Comparison of ENCODE assay signal across 16 cellular contexts in the genomic region with DNA sequence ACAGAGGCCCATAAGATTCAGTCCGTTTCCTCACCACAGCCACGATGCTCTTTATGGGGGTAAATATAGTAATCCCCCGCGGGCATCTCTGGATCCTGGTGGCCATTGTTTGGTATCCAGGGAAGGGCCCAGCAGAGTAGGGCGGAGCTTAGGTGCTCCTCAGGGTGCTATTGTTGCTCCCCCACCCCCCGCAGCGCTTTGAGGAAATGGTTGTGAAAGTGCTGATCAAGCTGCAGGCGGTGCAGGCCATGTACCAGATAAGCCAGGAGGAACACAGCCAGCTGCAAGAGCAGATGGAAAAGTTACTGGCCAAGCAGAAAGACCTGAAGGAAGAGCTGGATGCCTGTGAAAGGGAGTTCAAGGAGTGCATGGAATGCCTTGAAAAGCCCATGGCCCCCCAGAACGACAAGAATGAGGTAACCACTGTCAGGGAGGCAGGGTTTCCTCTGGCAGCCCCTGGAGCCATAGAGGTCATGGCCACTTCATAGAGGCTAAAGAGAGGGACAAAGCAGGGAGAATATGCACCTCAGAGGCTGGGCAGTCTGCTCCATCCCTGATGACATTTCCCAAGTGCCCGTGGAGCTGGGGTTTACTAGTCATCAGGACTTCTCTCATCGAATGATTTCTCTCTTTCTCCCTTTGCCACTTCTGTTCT. TPM values are rescaled to one million over a fixed set of nuclear protein-coding genes. Genes with fewer than 3 reads are reported as not detected.
DNase-seq lines count a peak whose midpoint lies in the region; ATAC-seq and TF ChIP-seq lines count a peak whose summit lies in the region.
"Had no signal": no experiment of that assay in that cellular context is flagged by ENCODE, and none has a peak within 500 bp of the region (broad histone marks: within the 10 kb centered on the region; RNA-seq: fewer than 3 reads in every experiment).

No MANE protein-coding gene starts in this region.

- TF ChIP-seq CTCF in adrenal gland (IDR thresholded peaks at IDR 0.05) = no peak

- no peaks in the 10 kb centered on the region for H3K27me3 Mint-ChIP-seq in activated CD4-positive, alpha-beta T cell treated with anti-CD3 and anti-CD28 coated beads, Interleukin-2, amount 10 ng/mL, durations not matched to agents 7 days and 5 days
- H3K27me3 Mint-ChIP-seq: CD4-positive, CD25-positive, alpha-beta regulatory T cell had no signal

- no peaks in the 10 kb centered on the region for H3K27me3 ChIP-seq in adrenal gland

- WGBS in adrenal gland, 4 donors = 62 to 75% (median 65%) methylated on average over 11 of the region's 11 CpGs

- ATAC-seq in HG03521 (IDR thresholded peaks at IDR 0.05; ENCODE audit: unreplicated experiment) (no peak), HG03097 (IDR thresholded peaks at IDR 0.05; ENCODE audit: low FRiP score, unreplicated experiment) (no peak)

- no peaks in the 10 kb centered on the region for H3K9me3 Mint-ChIP-seq in activated CD4-positive, alpha-beta T cell treated with anti-CD3 and anti-CD28 coated beads, Interleukin-2, amount 10 ng/mL, durations not matched to agents 7 days and 5 days
- H3K9me3 Mint-ChIP-seq: activated naive CD4-positive, alpha-beta T cell treated with anti-CD3 and anti-CD28 coated beads, Interleukin-2, amount 10 ng/mL, durations not matched to agents 7 days and 5 days; CD4-positive, CD25-positive, alpha-beta regulatory T cell had no signal

- no peak overlapping the region for H3K27ac ChIP-seq in adrenal gland
- H3K27ac ChIP-seq: coronary artery, suprapubic skin had no signal

- CTCF ChIA-PET in activated CD4-positive, alpha-beta T cell treated with anti-CD3 and anti-CD28 coated beads, Interleukin-2, amount 10 ng/mL, durations not matched to agents 7 days and 5 days (lab: Charles Lee) = interaction anchor here (1.4 to 1.6 kb wide), 2 partner anchors 17 to 29 kb away, joined by 4 to 6 read pairs; no protein-coding TSS in a partner anchor

- H3K4me3 ChIP-seq in adrenal gland = no peak overlapping the region
- H3K4me3 ChIP-seq: coronary artery, suprapubic skin had no signal

- no peaks in the 10 kb centered on the region for H3K4me1 Mint-ChIP-seq in activated CD4-positive, alpha-beta T cell treated with anti-CD3 and anti-CD28 coated beads, Interleukin-2, amount 10 ng/mL, durations not matched to agents 7 days and 5 days
- H3K4me1 Mint-ChIP-seq: activated naive CD4-positive, alpha-beta T cell treated with anti-CD3 and anti-CD28 coated beads, Interleukin-2, amount 10 ng/mL, durations not matched to agents 7 days and 5 days; CD4-positive, CD25-positive, alpha-beta regulatory T cell had no signal

- no peaks in the 10 kb centered on the region for H3K36me3 ChIP-seq in adrenal gland (replicated peaks in 1 of 2)
- H3K36me3 ChIP-seq: suprapubic skin had no signal

- no peaks in the 10 kb centered on the region for H3K4me1 ChIP-seq in adrenal gland (replicated peaks in 1 of 2)
- H3K4me1 ChIP-seq: suprapubic skin had no signal

- DNase-seq in ELF-1 (ENCODE audit: low read depth, low spot score) (peak; percentile 44), NCI-H2107 (lab: John Stamatoyannopoulos, UW) (peak; percentile 64), adrenal gland (peak in 4 of 7 donors; percentile 25 to 66 (median 34)), midbrain (lab: John Stamatoyannopoulos, UW) (peak; percentile 20), SK-N-DZ (ENCODE audit: low spot score) (no peak)
- no peak for DNase-seq in activated CD4-positive, alpha-beta T cell treated with anti-CD3 and anti-CD28 coated beads, Interleukin-2, amount 10 ng/mL, durations not matched to agents 7 days and 5 days
- DNase-seq: activated CD4-positive, alpha-beta T cell treated with anti-CD3 and anti-CD28 coated beads, Interleukin-2, amount 50 U/mL, for 1 hour; activated naive CD4-positive, alpha-beta T cell treated with anti-CD3 and anti-CD28 coated beads, Interleukin-2, amount 10 ng/mL, durations not matched to agents 7 days and 5 days; CD4-positive, CD25-positive, alpha-beta regulatory T cell; mesenchymal stem cell; SHP77 had no signal

- no peaks in the 10 kb centered on the region for H3K36me3 Mint-ChIP-seq in activated CD4-positive, alpha-beta T cell treated with anti-CD3 and anti-CD28 coated beads, Interleukin-2, amount 10 ng/mL, durations not matched to agents 7 days and 5 days (ENCODE audit: low read depth)
- H3K36me3 Mint-ChIP-seq: activated naive CD4-positive, alpha-beta T cell treated with anti-CD3 and anti-CD28 coated beads, Interleukin-2, amount 10 ng/mL, durations not matched to agents 7 days and 5 days had no signal

- H3K4me3 Mint-ChIP-seq in activated CD4-positive, alpha-beta T cell treated with anti-CD3 and anti-CD28 coated beads, Interleukin-2, amount 10 ng/mL, durations not matched to agents 7 days and 5 days = no peak overlapping the region
- H3K4me3 Mint-ChIP-seq: activated naive CD4-positive, alpha-beta T cell treated with anti-CD3 and anti-CD28 coated beads, Interleukin-2, amount 10 ng/mL, durations not matched to agents 7 days and 5 days; CD4-positive, CD25-positive, alpha-beta regulatory T cell had no signal

- TF ChIP-seq POLR2A in adrenal gland (IDR thresholded peaks at IDR 0.05) = no peak

- POLR2A ChIA-PET in activated CD4-positive, alpha-beta T cell treated with anti-CD3 and anti-CD28 coated beads, Interleukin-2, amount 10 ng/mL, durations not matched to agents 7 days and 5 days (lab: Charles Lee) = no interaction called here

- H3K9me3 ChIP-seq in adrenal gland (replicated peaks in 1 of 3) = no peaks in the 10 kb centered on the region
- H3K9me3 ChIP-seq: suprapubic skin had no signal

- no peak overlapping the region for H3K27ac Mint-ChIP-seq in activated CD4-positive, alpha-beta T cell treated with anti-CD3 and anti-CD28 coated beads, Interleukin-2, amount 10 ng/mL, durations not matched to agents 7 days and 5 days
- H3K27ac Mint-ChIP-seq: activated naive CD4-positive, alpha-beta T cell treated with anti-CD3 and anti-CD28 coated beads, Interleukin-2, amount 10 ng/mL, durations not matched to agents 7 days and 5 days; CD4-positive, CD25-positive, alpha-beta regulatory T cell had no signal

- intact Hi-C loops in adrenal gland (cut with DNase I) = no loop called here

RNA-seq across cellular contexts. Expression of gene FLNC, which starts 17.6 kb away (rescaled TPM):
- 1 to 10 TPM in 7 of 8 donors, under 1 TPM in 1; 0.90 to 4.1 (median 2.6) TPM for total RNA-seq in adrenal gland
- 1 to 10 TPM in 2 of 3 donors, under 1 TPM in 1; 0.66 to 2.3 (median 1.8) TPM for polyA plus RNA-seq in adrenal gland
- 11.6 and 13.1 TPM in 2 replicates for polyA plus RNA-seq in SK-N-DZ (2014; cell fraction: cytosol; rRNA removed)
- 14.1 and 19.8 TPM in 2 replicates for polyA plus RNA-seq in SK-N-DZ (2014; cell fraction: nucleus; rRNA removed)
- total RNA-seq in activated CD4-positive, alpha-beta T cell treated with anti-CD3 and anti-CD28 coated beads, Interleukin-2, amount 10 ng/mL, durations not matched to agents 7 days and 5 days = not detected
- total RNA-seq: CD4-positive, CD25-positive, alpha-beta regulatory T cell had no signal
- polyA plus RNA-seq: CD4-positive, CD25-positive, alpha-beta regulatory T cell had no signal

RNA-seq across cellular contexts. Expression of gene CCDC136, which starts 20.9 kb away (rescaled TPM):
- 1 to 10 TPM in 7 of 8 donors, under 1 TPM in 1; 0.35 to 6.2 (median 3.9) TPM for total RNA-seq in adrenal gland
- polyA plus RNA-seq in adrenal gland = 10 to 100 TPM in 1 of 3 donors, 1 to 10 TPM in 2; 4.0 to 10.9 (median 5.3) TPM
- 27.4 and 29.5 TPM in 2 replicates for polyA plus RNA-seq in SK-N-DZ (2014; cell fraction: cytosol; rRNA removed)
- polyA plus RNA-seq in SK-N-DZ (2014; cell fraction: nucleus; rRNA removed) = 93.0 and 152 TPM in 2 replicates
- total RNA-seq in activated CD4-positive, alpha-beta T cell treated with anti-CD3 and anti-CD28 coated beads, Interleukin-2, amount 10 ng/mL, durations not matched to agents 7 days and 5 days = 1 to 10 TPM; 5.1 to 6.8 TPM

RNA-seq across cellular contexts. Expression of gene OPN1SW, which starts 37.0 kb away (rescaled TPM):
- total RNA-seq in adrenal gland = not detected
- not detected for polyA plus RNA-seq in adrenal gland
- polyA plus RNA-seq in SK-N-DZ (2014; cell fraction: cytosol; rRNA removed) = not detected in 2 replicates
- not detected in 2 replicates for polyA plus RNA-seq in SK-N-DZ (2014; cell fraction: nucleus; rRNA removed)
- total RNA-seq in activated CD4-positive, alpha-beta T cell treated with anti-CD3 and anti-CD28 coated beads, Interleukin-2, amount 10 ng/mL, durations not matched to agents 7 days and 5 days = not detected
- total RNA-seq: CD4-positive, CD25-positive, alpha-beta regulatory T cell; pulmonary artery endothelial cell; suprapubic skin had no signal
- polyA plus RNA-seq: CD4-positive, CD25-positive, alpha-beta regulatory T cell had no signal

RNA-seq across cellular contexts. Expression of gene ATP6V1F, which starts 50.0 kb away (rescaled TPM):
- 100 to 1,000 TPM in 7 of 8 donors, 10 to 100 TPM in 1; 94.6 to 215 (median 156) TPM for total RNA-seq in adrenal gland
- 100 to 1,000 TPM; 200 to 334 (median 226) TPM for polyA plus RNA-seq in adrenal gland
- 217 and 371 TPM in 2 replicates for polyA plus RNA-seq in SK-N-DZ (2014; cell fraction: cytosol; rRNA removed)
- polyA plus RNA-seq in SK-N-DZ (2014; cell fraction: nucleus; rRNA removed) = 110 and 137 TPM in 2 replicates
- 100 to 1,000 TPM; 123 to 143 TPM for total RNA-seq in activated CD4-positive, alpha-beta T cell treated with anti-CD3 and anti-CD28 coated beads, Interleukin-2, amount 10 ng/mL, durations not matched to agents 7 days and 5 days

Comparison
In these comparisons a context has a peak if more than half of its experiments do, and no peak if none do; other contexts are left out.
1. DNase-seq: peak in ELF-1 (single experiment), NCI-H2107 (single experiment), adrenal gland (4 of 7) and midbrain (single experiment); none in SK-N-DZ (single experiment) and activated CD4-positive, alpha-beta T cell treated with anti-CD3 and anti-CD28 coated beads, Interleukin-2, amount 10 ng/mL, durations not matched to agents 7 days and 5 days (single experiment).